1 cellular context compared by ENCODE assay signal in genomic region chr7:22667187-22667561, GRCh38.
TF ChIP-seq lines count a peak whose summit lies in the region.

No MANE protein-coding gene starts in this region.

TF ChIP-seq in IMR-90, 13 proteins besides CTCF, POLR2A, EP300 and RAD21:
- no peak for TF ChIP-seq BHLHE40 (IDR thresholded peaks at IDR 0.05; ENCODE audit: low read depth, low read length)
- TF ChIP-seq SMC3 (IDR thresholded peaks at IDR 0.05; ENCODE audit: low read depth, low read length) = no peak
- TF ChIP-seq MAFK (IDR thresholded peaks at IDR 0.05; ENCODE audit: low read depth, low read length) = no peak
- no peak for TF ChIP-seq CHD1 (IDR thresholded peaks at IDR 0.05; ENCODE audit: low read depth, low read length)
- TF ChIP-seq CEBPB (IDR thresholded peaks at IDR 0.05; ENCODE audit: low read depth, low read length) = no peak
- TF ChIP-seq MAZ (IDR thresholded peaks at IDR 0.05; ENCODE audit: borderline replicate concordance, low read depth, low read length) = no peak
- TF ChIP-seq FOS (IDR thresholded peaks at IDR 0.05; ENCODE audit: low read depth, low read length) = no peak
- TF ChIP-seq RCOR1 (IDR thresholded peaks at IDR 0.05; ENCODE audit: insufficient replicate concordance, low read length) = no peak
- TF ChIP-seq MXI1 (IDR thresholded peaks at IDR 0.05; ENCODE audit: borderline replicate concordance, low read depth, low read length) = no peak
- TF ChIP-seq RFX5 (IDR thresholded peaks at IDR 0.05; ENCODE audit: low read depth, low read length) = no peak
- no peak for TF ChIP-seq NFE2L2 (IDR thresholded peaks at IDR 0.05; ENCODE audit: low read depth, low read length)
- TF ChIP-seq ELK1 (IDR thresholded peaks at IDR 0.05; ENCODE audit: borderline replicate concordance, low read depth, low read length) = no peak
- no peak for TF ChIP-seq USF2 (IDR thresholded peaks at IDR 0.05; ENCODE audit: low read depth, low read length)
